In the genomic region with DNA sequence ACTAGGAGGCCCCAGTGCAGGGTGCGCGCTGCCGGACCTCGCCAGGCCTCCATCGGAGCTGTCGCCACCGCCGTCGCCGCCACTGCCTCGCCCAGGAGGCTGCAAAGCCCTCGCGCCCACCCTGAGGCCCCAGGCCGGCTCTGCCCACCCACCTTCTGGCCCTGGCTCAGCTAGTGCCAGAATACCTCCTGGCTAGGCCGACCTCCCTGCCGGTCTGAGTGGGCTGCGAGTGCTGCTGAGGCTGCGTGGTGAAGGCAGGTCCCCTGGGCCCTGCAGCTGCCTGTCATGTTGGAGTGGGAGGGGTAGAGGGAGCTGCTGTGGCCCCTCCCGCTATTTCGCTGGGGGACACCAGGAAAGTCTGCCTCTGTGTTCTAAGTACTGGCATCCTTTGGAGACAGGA, we compare ENCODE assay signal across 22 cellular contexts. TPM values are rescaled to one million over a fixed set of nuclear protein-coding genes. Genes with fewer than 3 reads are reported as not detected.
"Had no signal": no experiment of that assay in that cellular context is flagged by ENCODE, and none has a peak within 500 bp of the region (broad histone marks: within the 10 kb centered on the region; RNA-seq: fewer than 3 reads in every experiment).

No MANE protein-coding gene starts in this region.

- H3K9me3 Mint-ChIP-seq: activated CD4-positive, alpha-beta T cell treated with anti-CD3 and anti-CD28 coated beads, Interleukin-2, amount 10 ng/mL, durations not matched to agents 7 days and 5 days; activated naive CD4-positive, alpha-beta T cell treated with anti-CD3 and anti-CD28 coated beads, Interleukin-2, amount 10 ng/mL, durations not matched to agents 7 days and 5 days; activated naive CD8-positive, alpha-beta T cell treated with anti-CD3 and anti-CD28 coated beads, Interleukin-2, amount 50 U/mL, for 24 hours; central memory CD8-positive, alpha-beta T cell; neural crest cell had no signal

- H3K4me3 Mint-ChIP-seq: activated CD4-positive, alpha-beta T cell treated with anti-CD3 and anti-CD28 coated beads, Interleukin-2, amount 10 ng/mL, durations not matched to agents 7 days and 5 days; activated CD8-positive, alpha-beta T cell treated with anti-CD3 and anti-CD28 coated beads, Interleukin-2, amount 10 ng/mL, durations not matched to agents 7 days and 5 days; activated naive CD4-positive, alpha-beta T cell treated with anti-CD3 and anti-CD28 coated beads, Interleukin-2, amount 10 ng/mL, durations not matched to agents 7 days and 5 days; activated naive CD8-positive, alpha-beta T cell treated with anti-CD3 and anti-CD28 coated beads, Interleukin-2, amount 50 U/mL, for 24 hours; central memory CD8-positive, alpha-beta T cell; neural crest cell had no signal

- H3K27me3 ChIP-seq: heart right ventricle, ovary, vagina had no signal

- H3K36me3 Mint-ChIP-seq: activated naive CD4-positive, alpha-beta T cell treated with anti-CD3 and anti-CD28 coated beads, Interleukin-2, amount 10 ng/mL, durations not matched to agents 7 days and 5 days had no signal

- H3K27ac ChIP-seq: gastrocnemius medialis, heart right ventricle, left lung, stomach, vagina had no signal

- H3K4me2 ChIP-seq: smooth muscle cell had no signal

- H3K9me3 ChIP-seq: gastrocnemius medialis, heart right ventricle, left lung, ovary, stomach, vagina had no signal

- H3K36me3 ChIP-seq: gastrocnemius medialis, heart right ventricle, left lung, ovary, stomach, vagina had no signal

- DNase-seq: activated CD4-positive, alpha-beta T cell treated with anti-CD3 and anti-CD28 coated beads, Interleukin-2, amount 10 ng/mL, durations not matched to agents 7 days and 5 days; activated CD8-positive, alpha-beta T cell treated with anti-CD3 and anti-CD28 coated beads, Interleukin-2, amount 10 ng/mL, durations not matched to agents 7 days and 5 days; activated effector memory CD4-positive, alpha-beta T cell treated with Interleukin-2 at 50 U/mL for 16 hours; activated naive CD4-positive, alpha-beta T cell treated with anti-CD3 and anti-CD28 coated beads, Interleukin-2, amount 10 ng/mL, durations not matched to agents 7 days and 5 days; activated naive CD8-positive, alpha-beta T cell treated with anti-CD3 and anti-CD28 coated beads, Interleukin-2, amount 50 U/mL, for 24 hours; activated T-cell treated with anti-CD3 and anti-CD28 coated beads, Interleukin-2, amount 50 U/mL, for 48 hours; aorta; cortex of kidney; effector CD4-positive, alpha-beta T cell; gastrocnemius medialis; heart right ventricle; stimulated activated CD4-positive, alpha-beta T cell treated with anti-CD3 and anti-CD28 coated beads, Interleukin-4, amount 100 ng/mL, for 1 hour; stomach; trophoblast cell had no signal

- H3K27ac Mint-ChIP-seq: activated CD4-positive, alpha-beta T cell treated with anti-CD3 and anti-CD28 coated beads, Interleukin-2, amount 10 ng/mL, durations not matched to agents 7 days and 5 days; activated CD8-positive, alpha-beta T cell treated with anti-CD3 and anti-CD28 coated beads, Interleukin-2, amount 10 ng/mL, durations not matched to agents 7 days and 5 days; activated naive CD4-positive, alpha-beta T cell treated with anti-CD3 and anti-CD28 coated beads, Interleukin-2, amount 10 ng/mL, durations not matched to agents 7 days and 5 days; activated naive CD8-positive, alpha-beta T cell treated with anti-CD3 and anti-CD28 coated beads, Interleukin-2, amount 50 U/mL, for 24 hours had no signal

- H3K4me1 Mint-ChIP-seq: activated CD4-positive, alpha-beta T cell treated with anti-CD3 and anti-CD28 coated beads, Interleukin-2, amount 10 ng/mL, durations not matched to agents 7 days and 5 days; activated naive CD4-positive, alpha-beta T cell treated with anti-CD3 and anti-CD28 coated beads, Interleukin-2, amount 10 ng/mL, durations not matched to agents 7 days and 5 days; activated naive CD8-positive, alpha-beta T cell treated with anti-CD3 and anti-CD28 coated beads, Interleukin-2, amount 50 U/mL, for 24 hours had no signal

- H3K4me3 ChIP-seq: gastrocnemius medialis, heart right ventricle, left lung, ovary, smooth muscle cell, stomach, vagina had no signal

- H3K4me1 ChIP-seq: left lung, vagina had no signal

RNA-seq across cellular contexts. Expression of gene LRRC10B, which starts 34.1 kb away (rescaled TPM):
- total RNA-seq: activated CD4-positive, alpha-beta T cell treated with anti-CD3 and anti-CD28 coated beads, Interleukin-2, amount 10 ng/mL, durations not matched to agents 7 days and 5 days; activated CD8-positive, alpha-beta T cell treated with anti-CD3 and anti-CD28 coated beads, Interleukin-2, amount 10 ng/mL, durations not matched to agents 7 days and 5 days; lung microvascular endothelial cell; myocyte had no signal

RNA-seq across cellular contexts. Expression of gene SYT7, which starts 38.2 kb away (rescaled TPM):
- total RNA-seq: activated CD4-positive, alpha-beta T cell treated with anti-CD3 and anti-CD28 coated beads, Interleukin-2, amount 10 ng/mL, durations not matched to agents 7 days and 5 days; activated CD8-positive, alpha-beta T cell treated with anti-CD3 and anti-CD28 coated beads, Interleukin-2, amount 10 ng/mL, durations not matched to agents 7 days and 5 days had no signal
